In genomic region chr6:167689278-167689677, GRCh38 we compare ENCODE assay signal across 20 cellular contexts.
DNase-seq lines count a peak whose midpoint lies in the region; ATAC-seq, FAIRE-seq and TF ChIP-seq lines count a peak whose summit lies in the region.
"Had no signal": no experiment of that assay in that cellular context is flagged by ENCODE, and none has a peak within 500 bp of the region (broad histone marks: within the 10 kb centered on the region; RNA-seq: fewer than 3 reads in every experiment).

No MANE protein-coding gene starts in this region.

- no peak overlapping the region for H3K4ac ChIP-seq in H1 (replicated peaks; ENCODE audit: insufficient read length, low read depth, low read length)

- peak overlapping the region; percentile 20; the same call in 1 of the 2 replicates for H2BK12ac ChIP-seq in H1 (ENCODE audit: low read depth, low read length)

- H2BK20ac ChIP-seq in H1 (ENCODE audit: low read length) = peak overlapping the region; percentile 64

- H2BK15ac ChIP-seq in H1 (ENCODE audit: low read length) = peak overlapping the region; percentile 5; the same call in 1 of the 2 replicates

- H3K27ac Mint-ChIP-seq in nephron progenitor cell = peak overlapping the region; percentile 42
- H3K27ac Mint-ChIP-seq: CD4-positive, alpha-beta memory T cell had no signal

- no peak for TF ChIP-seq RAD21 in H1 (IDR thresholded peaks at IDR 0.05 in 1 of 2, conservative IDR thresholded peaks at IDR 0.05 in 1 of 2; ENCODE audit: low read depth in 2 of 2, low read length in 2 of 2)

- H3K36me3 ChIP-seq in BLaER1 treated with 17β-estradiol and CSF1 and Interleukin-3, amounts not matched to agents 10 nM and 100 nM = no peaks in the 10 kb centered on the region
- H3K36me3 ChIP-seq in H1 (ENCODE audit: control insufficient read depth in 2 of 4, insufficient read depth in 4 of 4, low read length in 3 of 4) = no peaks in the 10 kb centered on the region
- H3K36me3 ChIP-seq in aorta (ENCODE audit: control insufficient read depth in 1 of 2, insufficient read depth in 2 of 2, low read length in 1 of 2) = no peaks in the 10 kb centered on the region

- H3K14ac ChIP-seq in H1 (ENCODE audit: insufficient read length) = no peak overlapping the region

- H4K20me1 ChIP-seq in BLaER1 treated with 17β-estradiol and CSF1 and Interleukin-3, amounts not matched to agents 10 nM and 100 nM = no peaks in the 10 kb centered on the region
- H4K20me1 ChIP-seq in H1 (replicated peaks in 1 of 2; ENCODE audit: control insufficient read depth in 1 of 2, insufficient read depth in 2 of 2, low read length in 2 of 2) = peaks cover 0 to 1% of the 10 kb centered on the region in 2 experiments

- no peak for ATAC-seq in aorta (ENCODE audit: low FRiP score)
- no peak for ATAC-seq in HG03354 (IDR thresholded peaks at IDR 0.05; ENCODE audit: poor library complexity, severe bottlenecking, unreplicated experiment)
- ATAC-seq: GM23338, K562 had no signal

- peak overlapping the region; percentile 39; the same call in 1 of the 2 replicates for H3K18ac ChIP-seq in H1 (ENCODE audit: extremely low read depth, low read length)

- peak overlapping the region; percentile 53; the same call in 1 of the 2 replicates for H2BK5ac ChIP-seq in H1 (ENCODE audit: low read depth, low read length)

- no peak overlapping the region for H4K8ac ChIP-seq in H1 (ENCODE audit: extremely low read depth, insufficient read depth, low read length)

- peaks cover 0 to 8% (median 0%) of the 10 kb centered on the region in 11 experiments; a peak in 2 of 22 replicates for H3K27me3 ChIP-seq in BLaER1 treated with 17β-estradiol and CSF1 and Interleukin-3, amounts not matched to agents 10 nM and 100 nM
- no peaks in the 10 kb centered on the region; a peak in 2 of 7 replicates for H3K27me3 ChIP-seq in H1 (replicated peaks in 1 of 4; ENCODE audit: control insufficient read depth in 3 of 4, extremely low read depth in 1 of 4, insufficient read depth in 3 of 4, low read length in 3 of 4)
- no peaks in the 10 kb centered on the region for H3K27me3 ChIP-seq in aorta (ENCODE audit: control insufficient read depth in 1 of 2, insufficient read depth in 2 of 2, low read length in 1 of 2)

- DNase-seq in H1 (ENCODE audit: low read depth in 1 of 2, low spot score in 2 of 2) (no peak), nephron progenitor cell (no peak), aorta (peak; percentile 18 to 48), NCI-H1048 (lab: John Stamatoyannopoulos, UW) (no peak)
- DNase-seq in effector CD4-positive, alpha-beta T cell = no peak
- DNase-seq: ACHN; CD4-positive, alpha-beta memory T cell; COR-L47; DMS153; DMS79 treated with DMSO at 0.1 percent for 48 hours; GDM1 had no signal

- peak overlapping the region; percentile 58 for H4K91ac ChIP-seq in H1 (replicated peaks; ENCODE audit: insufficient read length, low read length)

- no peaks in the 10 kb centered on the region for H3K79me1 ChIP-seq in H1 (ENCODE audit: low read depth, low read length)

- no peak overlapping the region for H3K56ac ChIP-seq in H1 (replicated peaks; ENCODE audit: insufficient read length, low read depth, low read length)

- H3K23me2 ChIP-seq in H1 (ENCODE audit: low read depth, low read length) = peaks cover 5% of the 10 kb centered on the region; the same call in 1 of the 2 replicates

- H2AK5ac ChIP-seq in H1 (ENCODE audit: low read depth, low read length) = no peak overlapping the region

- no peak overlapping the region for H3K9ac ChIP-seq in BLaER1 treated with 17β-estradiol and CSF1 and Interleukin-3, amounts not matched to agents 10 nM and 100 nM
- H3K9ac ChIP-seq in H1 (replicated peaks in 1 of 4; ENCODE audit: extremely low read depth in 1 of 4, low read depth in 3 of 4, low read length in 3 of 4) = no peak overlapping the region

- H2AFZ ChIP-seq in H1 (ENCODE audit: low read length) = no peak overlapping the region; the same call in 1 of the 2 replicates
- H2AFZ ChIP-seq: GM23338 had no signal

- no peak overlapping the region for H3K4me3 Mint-ChIP-seq in nephron progenitor cell
- H3K4me3 Mint-ChIP-seq: CD4-positive, alpha-beta memory T cell; GM23338 had no signal

- no peak for TF ChIP-seq POLR2A in H1 (IDR thresholded peaks at IDR 0.05; ENCODE audit: control extremely low read depth in 1 of 2, low read depth in 2 of 2, low read length in 2 of 2)

- peaks cover 0 to 7% (median 0%) of the 10 kb centered on the region in 11 experiments; a peak in 6 of 22 replicates for H3K9me3 ChIP-seq in BLaER1 treated with 17β-estradiol and CSF1 and Interleukin-3, amounts not matched to agents 10 nM and 100 nM (replicated peaks in 1 of 11)
- H3K9me3 ChIP-seq in H1 (ENCODE audit: insufficient read depth in 2 of 2, low read depth in 1 of 2, low read length in 1 of 2) (no peaks in the 10 kb centered on the region), aorta (ENCODE audit: control insufficient read depth, low read length) (no peaks in the 10 kb centered on the region)

- H3K4me1 Mint-ChIP-seq in nephron progenitor cell = peaks cover 67% of the 10 kb centered on the region

- CTCF ChIA-PET in H1 (lab: Charles Lee; ENCODE audit: partially characterized antibody) = interaction anchor here (0.6 to 2.6 kb wide), 5 partner anchors 10 to 247 kb away, joined by 3 to 7 read pairs (median 3); no protein-coding TSS in a partner anchor

- POLR2A ChIA-PET in H1 (lab: Charles Lee; ENCODE audit: partially characterized antibody) = interaction anchor here (0.6 kb wide), 1 partner anchor 551 kb away, joined by 3 read pairs; no protein-coding TSS in a partner anchor

- no peak overlapping the region for H2BK120ac ChIP-seq in H1 (replicated peaks; ENCODE audit: low read depth, low read length)

- FAIRE-seq in H1 (lab: Jason Lieb, UNC) = no peak
- FAIRE-seq: D721Med, GM12892, HTR-8/SVneo, K562 had no signal

- H3K4me1 ChIP-seq in BLaER1 treated with 17β-estradiol and CSF1 and Interleukin-3, amounts not matched to agents 10 nM and 100 nM = peaks cover 39 to 85% (median 75%) of the 10 kb centered on the region in 10 experiments
- H3K4me1 ChIP-seq in H1 (replicated peaks in 1 of 4; ENCODE audit: control insufficient read depth in 3 of 4, insufficient read depth in 4 of 4, low read length in 3 of 4) (peaks cover 0 to 14% (median 3%) of the 10 kb centered on the region in 4 experiments; a peak in 5 of 7 replicates), aorta (ENCODE audit: control insufficient read depth in 1 of 2, insufficient read depth in 2 of 2, low read length in 2 of 2) (no peaks in the 10 kb centered on the region)

- 56% methylated on average over 5 of the region's 5 CpGs; no CpG with 5 or more reads in 1 of the 2 experiments for WGBS in H1 (ENCODE audit: extremely low coverage in 1 of 2, insufficient coverage in 1 of 2, insufficient read length in 1 of 2, insufficient replicate concordance in 2 of 2, low coverage in 1 of 2, low lambda C conversion rate in 2 of 2, missing lambda C conversion rate in 1 of 2), 2 experiments
- 92 to 93% methylated on average over 5 of the region's 5 CpGs for WGBS in aorta, 2 donors

- no peak overlapping the region for H3K4me3 ChIP-seq in BLaER1 treated with 17β-estradiol and CSF1 and Interleukin-3, amounts not matched to agents 10 nM and 100 nM
- H3K4me3 ChIP-seq in H1 (ENCODE audit: extremely low read depth in 1 of 4, insufficient read depth in 2 of 4, low read depth in 3 of 4, low read length in 4 of 4) (no peak overlapping the region; a peak in 1 of 8 replicates), aorta (ENCODE audit: low read length in 2 of 2) (no peak overlapping the region)
- H3K4me3 ChIP-seq: GM23338, HAP-1, K562 had no signal

- H3K9me3 Mint-ChIP-seq in nephron progenitor cell = no peaks in the 10 kb centered on the region
- H3K9me3 Mint-ChIP-seq: GM23338 had no signal

- no peak overlapping the region for H3K27ac ChIP-seq in BLaER1 treated with 17β-estradiol and CSF1 and Interleukin-3, amounts not matched to agents 10 nM and 100 nM
- no peak overlapping the region for H3K27ac ChIP-seq in H1 (ENCODE audit: low read depth, low read length)
- H3K27ac ChIP-seq in aorta (ENCODE audit: low read depth in 1 of 2, low read length in 2 of 2) = no peak overlapping the region
- H3K27ac ChIP-seq: C4-2B had no signal

- TF ChIP-seq EP300 in H1 (IDR thresholded peaks at IDR 0.05; ENCODE audit: borderline replicate concordance in 1 of 2, low read depth in 2 of 2, low read length in 2 of 2) = no peak

- TF ChIP-seq CTCF in H1 (IDR thresholded peaks at IDR 0.05; ENCODE audit: control extremely low read depth in 1 of 3, insufficient read depth in 1 of 3, low read depth in 1 of 3, low read length in 3 of 3) (no peak), nephron progenitor cell (IDR thresholded peaks at IDR 0.05) (no peak)

- peak overlapping the region in 9 of 11 experiments; percentile 18 to 68 (median 59); a peak in 19 of 22 replicates for H3K4me2 ChIP-seq in BLaER1 treated with 17β-estradiol and CSF1 and Interleukin-3, amounts not matched to agents 10 nM and 100 nM
- H3K4me2 ChIP-seq in H1 (ENCODE audit: insufficient read depth in 1 of 2, low read depth in 2 of 2, low read length in 2 of 2) = no peak overlapping the region
- H3K4me2 ChIP-seq: GM23338 had no signal

- peaks cover 11% of the 10 kb centered on the region for H3K27me3 Mint-ChIP-seq in nephron progenitor cell (ENCODE audit: low read depth, poor library complexity)

- H3K23ac ChIP-seq in H1 (ENCODE audit: insufficient read length) = no peak overlapping the region

- no peaks in the 10 kb centered on the region for H3K36me3 Mint-ChIP-seq in nephron progenitor cell (ENCODE audit: low read depth)
- H3K36me3 Mint-ChIP-seq: CD4-positive, alpha-beta memory T cell had no signal

- intact Hi-C loops in aorta (cut with DNase I) = no loop called here

- H3K79me2 ChIP-seq in H1 (ENCODE audit: control insufficient read depth in 1 of 2, insufficient read depth in 2 of 2, low read length in 2 of 2) = no peaks in the 10 kb centered on the region

- H4K5ac ChIP-seq in H1 (ENCODE audit: insufficient read length, low read depth, low read length) = no peak overlapping the region

TF ChIP-seq in H1, 55 proteins besides CTCF, POLR2A, EP300 and RAD21:
- no peak for TF ChIP-seq KDM5A (IDR thresholded peaks at IDR 0.05; ENCODE audit: low read length)
- no peak for TF ChIP-seq SP1 (IDR thresholded peaks at IDR 0.05; ENCODE audit: low read depth, low read length)
- no peak for TF ChIP-seq SP4 (IDR thresholded peaks at IDR 0.05; ENCODE audit: low read length)
TF ChIP-seq in H1: peak in this region for 0.

Comparison
In these comparisons a context has a peak if more than half of its experiments do, and no peak if none do; other contexts are left out.
1. H3K4me2 ChIP-seq: peak in BLaER1 treated with 17β-estradiol and CSF1 and Interleukin-3, amounts not matched to agents 10 nM and 100 nM (9 of 11); none in H1 (0 of 2).
2. DNase-seq: peak in aorta (2 of 2); none in H1 (0 of 2), nephron progenitor cell (single experiment), effector CD4-positive, alpha-beta T cell (single experiment) and NCI-H1048 (single experiment).